ENCODE assay signal across 17 cellular contexts in genomic region chr12:116855744-116856470, GRCh38. TPM values are rescaled to one million over a fixed set of nuclear protein-coding genes. Genes with fewer than 3 reads are reported as not detected.
DNase-seq lines count a peak whose midpoint lies in the region; ATAC-seq and TF ChIP-seq lines count a peak whose summit lies in the region.
"Had no signal": no experiment of that assay in that cellular context is flagged by ENCODE, and none has a peak within 500 bp of the region (broad histone marks: within the 10 kb centered on the region; RNA-seq: fewer than 3 reads in every experiment).

No MANE protein-coding gene starts in this region.

- CTCF ChIA-PET in MCF 10A (lab: Yijun Ruan, JAX) (interaction anchor here (0.6 to 1.8 kb wide), 7 partner anchors 24 to 354 kb away, joined by 3 to 9 read pairs (median 4); no protein-coding TSS in a partner anchor), WTC11 (lab: Charles Lee) (interaction anchor here (3.1 kb wide), 1 partner anchor 7 kb away, joined by 18 read pairs; no protein-coding TSS in a partner anchor)

- TF ChIP-seq POLR2A in breast epithelium (IDR thresholded peaks at IDR 0.05): no peak

- H3K27me3 ChIP-seq in breast epithelium (peaks cover 0 to 5% of the 10 kb centered on the region in 2 donors), RWPE2 (ENCODE audit: insufficient read depth, poor library complexity, severe bottlenecking) (no peaks in the 10 kb centered on the region), upper lobe of right lung (peaks cover 18% of the 10 kb centered on the region)

- peaks cover 18% of the 10 kb centered on the region for H3K4me1 Mint-ChIP-seq in MCF 10A (ENCODE audit: insufficient read depth, unreplicated experiment)
- peaks cover 10% of the 10 kb centered on the region for H3K4me1 Mint-ChIP-seq in WTC11

- no peak for TF ChIP-seq CTCF in MCF 10A (IDR thresholded peaks at IDR 0.05; ENCODE audit: unreplicated experiment)
- TF ChIP-seq CTCF in breast epithelium (IDR thresholded peaks at IDR 0.05): no peak
- no peak for TF ChIP-seq CTCF in RWPE2 (IDR thresholded peaks at IDR 0.05; ENCODE audit: poor library complexity, severe bottlenecking)
- no peak for TF ChIP-seq CTCF in mucosa of descending colon (IDR thresholded peaks at IDR 0.05)
- no peak for TF ChIP-seq CTCF in upper lobe of right lung (IDR thresholded peaks at IDR 0.05)
- TF ChIP-seq CTCF in WTC11 (IDR thresholded peaks at IDR 0.05): no peak

- intact Hi-C loops in MCF 10A (cut with micrococcal nuclease): no loop called here
- intact Hi-C loops in breast epithelium (cut with DNase I; ENCODE audit: low total_unique reads): no loop called here
- intact Hi-C loops in mucosa of descending colon (cut with DNase I, micrococcal nuclease): no loop called here
- intact Hi-C loops in upper lobe of right lung (cut with DNase I): no loop called here

- no peaks in the 10 kb centered on the region for H3K36me3 ChIP-seq in breast epithelium
- H3K36me3 ChIP-seq in RWPE2 (ENCODE audit: low read depth): no peaks in the 10 kb centered on the region
- H3K36me3 ChIP-seq in mucosa of descending colon (ENCODE audit: low read depth): no peaks in the 10 kb centered on the region
- no peaks in the 10 kb centered on the region for H3K36me3 ChIP-seq in upper lobe of right lung

- H3K4me3 ChIP-seq in breast epithelium (no peak overlapping the region), RWPE2 (ENCODE audit: severe bottlenecking) (no peak overlapping the region), mucosa of descending colon (no peak overlapping the region), upper lobe of right lung (no peak overlapping the region)
- H3K4me3 ChIP-seq: SK-N-MC had no signal

- H3K27ac ChIP-seq in breast epithelium (no peak overlapping the region), RWPE2 (ENCODE audit: poor library complexity, severe bottlenecking) (no peak overlapping the region), upper lobe of right lung (no peak overlapping the region)
- H3K27ac ChIP-seq: SK-N-MC had no signal

- no TSS peak for BruUV-seq in MCF 10A (replicated peaks; lab: Mats Ljungman, UMichigan)

- DNase-seq in MCF 10A (ENCODE audit: unreplicated experiment): peak; percentile 86
- DNase-seq in breast epithelium (ENCODE audit: low spot score in 2 of 2): no peak
- no peak for DNase-seq in RWPE2 (ENCODE audit: low spot score)
- peak; percentile 72 to 80 (median 76) for DNase-seq in mucosa of descending colon
- DNase-seq in upper lobe of right lung: no peak
- DNase-seq in stimulated activated CD4-positive, alpha-beta T cell treated with anti-CD3 and anti-CD28 coated beads, Interleukin-12 subunit alpha, Interleukin-12 subunit beta, amount 100 ng/mL, for 4 hours: no peak
- no peak for DNase-seq in WTC11 (ENCODE audit: low spot score)
- no peak for DNase-seq in epidermal melanocyte (ENCODE audit: insufficient read length, low spot score)
- DNase-seq: C1 segment of cervical spinal cord, H7, Kasumi-1, NCI-H187 treated with DMSO at 0.1 percent for 48 hours, NCI-H446 treated with DMSO at 0.1 percent for 48 hours, NCI-H748 treated with DMSO at 0.1 percent for 48 hours, Right ventricle myocardium superior had no signal

- H3K36me3 Mint-ChIP-seq in MCF 10A (ENCODE audit: insufficient read depth, unreplicated experiment) (no peaks in the 10 kb centered on the region), WTC11 (no peaks in the 10 kb centered on the region)

- no peaks in the 10 kb centered on the region for H3K9me3 Mint-ChIP-seq in MCF 10A (ENCODE audit: unreplicated experiment)
- H3K9me3 Mint-ChIP-seq in WTC11: no peaks in the 10 kb centered on the region

- peak overlapping the region; percentile 93 for H3K27ac Mint-ChIP-seq in MCF 10A (ENCODE audit: low read depth, unreplicated experiment)
- no peak overlapping the region for H3K27ac Mint-ChIP-seq in WTC11

- peak overlapping the region; percentile 35 for H3K4me3 Mint-ChIP-seq in MCF 10A (ENCODE audit: unreplicated experiment)
- no peak overlapping the region for H3K4me3 Mint-ChIP-seq in WTC11

- peak; percentile 74 for ATAC-seq in RWPE2 (ENCODE audit: low read depth)
- ATAC-seq in mucosa of descending colon: peak; percentile 79
- peak; percentile 49 for ATAC-seq in upper lobe of right lung
- no peak for ATAC-seq in WTC11

- H3K27me3 Mint-ChIP-seq in MCF 10A (ENCODE audit: insufficient read depth, unreplicated experiment): no peaks in the 10 kb centered on the region
- H3K27me3 Mint-ChIP-seq in WTC11 (ENCODE audit: low read depth): no peaks in the 10 kb centered on the region

- H3K9me3 ChIP-seq in breast epithelium (no peaks in the 10 kb centered on the region), RWPE2 (ENCODE audit: severe bottlenecking) (no peaks in the 10 kb centered on the region), mucosa of descending colon (no peaks in the 10 kb centered on the region), upper lobe of right lung (no peaks in the 10 kb centered on the region)

- H3K4me1 ChIP-seq in breast epithelium (no peaks in the 10 kb centered on the region), RWPE2 (ENCODE audit: insufficient read depth, poor library complexity, severe bottlenecking) (no peaks in the 10 kb centered on the region), mucosa of descending colon (ENCODE audit: low read depth) (peaks cover 13% of the 10 kb centered on the region), upper lobe of right lung (peaks cover under 1% of the 10 kb centered on the region)

- POLR2A ChIA-PET in MCF 10A (lab: Yijun Ruan, JAX): interaction anchor here (1.1 to 2.6 kb wide), 6 partner anchors 10 to 41 kb away, joined by 3 to 18 read pairs (median 8); partner anchors contain the start of gene HRK
- POLR2A ChIA-PET in WTC11 (lab: Charles Lee): no interaction called here

TF ChIP-seq in WTC11, 78 proteins besides CTCF, POLR2A, EP300 and RAD21:
- TF ChIP-seq AFF4 (CRISPR knock-in tag; IDR thresholded peaks at IDR 0.05; ENCODE audit: borderline replicate concordance): no peak
- TF ChIP-seq ZMAT4 (CRISPR knock-in tag; IDR thresholded peaks at IDR 0.05): no peak

RNA-seq across cellular contexts. Expression of gene HRK, which starts 25.3 kb away (rescaled TPM):
- 2.6 and 3.0 TPM in 2 replicates for total RNA-seq in MCF 10A (2022)
- total RNA-seq in breast epithelium: under 1 TPM; 0.15 to 0.33 (median 0.16) TPM
- 1 to 10 TPM in 1 of 3 donors, under 1 TPM in 2; 0.22 to 1.0 (median 0.25) TPM for total RNA-seq in mucosa of descending colon
- not detected for total RNA-seq in upper lobe of right lung
- total RNA-seq in WTC11 (2021): 1.4 to 3.5 TPM (median 1.6 TPM) in 3 replicates
- total RNA-seq: HT-29 had no signal

RNA-seq across cellular contexts. Expression of gene FBXW8, which starts 54.8 kb away (rescaled TPM):
- total RNA-seq in MCF 10A (2022): 24.2 and 24.8 TPM in 2 replicates
- total RNA-seq in breast epithelium: 10 to 100 TPM; 14.9 to 22.3 (median 16.4) TPM
- total RNA-seq in mucosa of descending colon: 10 to 100 TPM; 12.0 to 13.2 (median 13.1) TPM
- 16.8 TPM for total RNA-seq in upper lobe of right lung
- total RNA-seq in WTC11 (2021): 15.6 to 18.5 TPM (median 18.0 TPM) in 3 replicates

Comparison
In these comparisons a context has a peak if more than half of its experiments do, and no peak if none do; other contexts are left out.
1. DNase-seq: peak in MCF 10A (single experiment) and mucosa of descending colon (3 of 3); none in breast epithelium (0 of 2), RWPE2 (single experiment), upper lobe of right lung (single experiment), stimulated activated CD4-positive, alpha-beta T cell treated with anti-CD3 and anti-CD28 coated beads, Interleukin-12 subunit alpha, Interleukin-12 subunit beta, amount 100 ng/mL, for 4 hours (single experiment), WTC11 (single experiment) and epidermal melanocyte (single experiment).